In the genomic region with DNA sequence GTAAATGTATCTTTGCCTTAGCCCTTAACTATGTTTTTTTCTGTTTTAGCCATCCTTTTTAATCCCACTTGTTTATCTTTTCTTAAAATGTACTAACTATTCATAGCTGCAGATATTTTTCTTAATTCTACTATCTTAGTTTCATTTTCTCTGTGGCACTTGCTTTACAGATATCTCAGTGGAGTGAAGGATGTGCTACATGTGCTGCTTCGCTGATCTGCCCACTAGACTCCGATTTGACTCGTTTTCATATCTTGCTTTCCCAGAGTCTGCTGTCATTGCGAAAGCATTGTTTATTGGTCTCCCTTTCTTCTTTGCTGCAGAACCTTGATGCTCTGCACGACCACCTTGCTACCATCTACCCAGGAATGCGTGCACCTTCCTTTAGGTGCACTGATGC, we compare ENCODE assay signal across 17 cellular contexts. TPM values are rescaled to one million over a fixed set of nuclear protein-coding genes. Genes with fewer than 3 reads are reported as not detected.
DNase-seq lines count a peak whose midpoint lies in the region; ATAC-seq and TF ChIP-seq lines count a peak whose summit lies in the region.
"Had no signal": no experiment of that assay in that cellular context is flagged by ENCODE, and none has a peak within 500 bp of the region (broad histone marks: within the 10 kb centered on the region; RNA-seq: fewer than 3 reads in every experiment).

No MANE protein-coding gene starts in this region.

- H3K9me3 ChIP-seq in osteoblast (ENCODE audit: low read depth, low read length) (no peaks in the 10 kb centered on the region), BE2C (no peaks in the 10 kb centered on the region)

- H3K36me3 ChIP-seq in osteoblast (ENCODE audit: insufficient read depth, low read length): no peaks in the 10 kb centered on the region
- no peaks in the 10 kb centered on the region for H3K36me3 ChIP-seq in BE2C

- H3K4me1 ChIP-seq in osteoblast (ENCODE audit: insufficient read depth, low read length) (no peaks in the 10 kb centered on the region), BE2C (peaks cover 2% of the 10 kb centered on the region; the same call in 1 of the 2 replicates)

- peak overlapping the region; percentile 68 for H3K4me2 ChIP-seq in osteoblast (ENCODE audit: insufficient read depth, low read length)

- H2AFZ ChIP-seq in osteoblast (ENCODE audit: low read length): peak overlapping the region; percentile 77

- H3K4me3 ChIP-seq in osteoblast (ENCODE audit: insufficient read depth, low read length) (peak overlapping the region; percentile 23), BE2C (ENCODE audit: low read depth, low read length) (no peak overlapping the region)

- ATAC-seq in GM18508 (IDR thresholded peaks at IDR 0.05; ENCODE audit: insufficient read depth, unreplicated experiment) (peak; percentile 49), GM21367 (IDR thresholded peaks at IDR 0.05; ENCODE audit: unreplicated experiment) (peak; percentile 40)

- TF ChIP-seq CTCF in osteoblast (IDR thresholded peaks at IDR 0.05; ENCODE audit: extremely low read depth, low read depth, low read length) (no peak), BE2C (IDR thresholded peaks at IDR 0.05; ENCODE audit: low read depth, low read length) (no peak)

- H3K27me3 ChIP-seq in osteoblast (ENCODE audit: insufficient read depth, low read length): no peaks in the 10 kb centered on the region
- H3K27me3 ChIP-seq in BE2C: no peaks in the 10 kb centered on the region

- H4K20me1 ChIP-seq in osteoblast (ENCODE audit: insufficient read depth, low read length): no peaks in the 10 kb centered on the region

- no peaks in the 10 kb centered on the region for H3K79me2 ChIP-seq in osteoblast (ENCODE audit: insufficient read depth, low read length)

- DNase-seq in OCI-M1 (lab: John Stamatoyannopoulos, UW) (peak; percentile 84), osteoblast (ENCODE audit: insufficient read length, low spot score, missing footprints) (no peak), middle frontal gyrus (ENCODE audit: extremely low spot score, low spot score) (no peak), AG08395 (ENCODE audit: low spot score) (no peak), BE2C (no peak), GDM1 (lab: John Stamatoyannopoulos, UW) (no peak)
- DNase-seq: activated CD4-positive, alpha-beta T cell treated with anti-CD3 and anti-CD28 coated beads for 1 hour; activated naive CD8-positive, alpha-beta T cell treated with anti-CD3 and anti-CD28 coated beads for 36 hours; central memory CD4-positive, alpha-beta T cell; DMS153; NCI-H2081; NCI-H526 treated with DMSO at 0.1 percent for 48 hours; RPMI8226; T-helper 2 cell had no signal

- H3K27ac ChIP-seq in osteoblast (ENCODE audit: low read depth, low read length): no peak overlapping the region

RNA-seq across cellular contexts. Expression of a gene that starts 30.6 kb away (rescaled TPM):
- total RNA-seq in osteoblast: 1.1 and 2.9 TPM in 2 replicates
- 8.7 TPM for polyA plus RNA-seq in BE2C (2012; ENCODE audit: insufficient read depth, insufficient read length, low read depth)
- total RNA-seq: HT-29 had no signal
